ENCODE assay signal across 1 cellular context in genomic region chr5:160466889-160467554, GRCh38.
A peak's percentile ranks its signal among the peaks of the same experiment; 100 is the strongest.
TF ChIP-seq lines count a peak whose summit lies in the region.

No MANE protein-coding gene starts in this region.

TF ChIP-seq in HepG2, 621 proteins besides CTCF, POLR2A, EP300 and RAD21 (continued from another document and continues in another):
- TF ChIP-seq ZHX2 (IDR thresholded peaks at IDR 0.05; ENCODE audit: low read depth) (no peak), ZHX2 (CRISPR knock-in tag; IDR thresholded peaks at IDR 0.05; ENCODE audit: borderline replicate concordance) (no peak), STAT6 (CRISPR knock-in tag; IDR thresholded peaks at IDR 0.05; ENCODE audit: borderline replicate concordance) (no peak), ZNF3 (CRISPR knock-in tag; IDR thresholded peaks at IDR 0.05) (no peak), STAG1 (CRISPR knock-in tag; IDR thresholded peaks at IDR 0.05) (no peak), RELA (CRISPR knock-in tag; IDR thresholded peaks at IDR 0.05) (no peak), MAF1 (CRISPR knock-in tag; IDR thresholded peaks at IDR 0.05; ENCODE audit: borderline replicate concordance) (no peak), TFE3 (CRISPR knock-in tag; IDR thresholded peaks at IDR 0.05) (no peak), RERE (CRISPR knock-in tag; IDR thresholded peaks at IDR 0.05; ENCODE audit: low read depth) (peak; percentile 62; the same call in 1 of the 2 replicates), ZFP90 (CRISPR knock-in tag; IDR thresholded peaks at IDR 0.05; ENCODE audit: borderline replicate concordance) (no peak), ATF4 (CRISPR knock-in tag; IDR thresholded peaks at IDR 0.05) (no peak; a peak in 1 of 4 replicates), ZNF891 (CRISPR knock-in tag; IDR thresholded peaks at IDR 0.05) (no peak), HHEX (CRISPR knock-in tag; IDR thresholded peaks at IDR 0.05) (no peak), SMARCC2 (IDR thresholded peaks at IDR 0.05) (no peak), TIGD3 (CRISPR knock-in tag; IDR thresholded peaks at IDR 0.05; ENCODE audit: borderline replicate concordance) (no peak), ZNF124 (CRISPR knock-in tag; IDR thresholded peaks at IDR 0.05) (no peak), E2F5 (CRISPR knock-in tag; conservative IDR thresholded peaks at IDR 0.05) (no peak), ZFP91 (CRISPR knock-in tag; IDR thresholded peaks at IDR 0.05; ENCODE audit: borderline replicate concordance) (no peak), ZFAT (CRISPR knock-in tag; conservative IDR thresholded peaks at IDR 0.05) (no peak), PLRG1 (conservative IDR thresholded peaks at IDR 0.05) (no peak), ZNF280D (CRISPR knock-in tag; IDR thresholded peaks at IDR 0.05) (no peak), NBN (conservative IDR thresholded peaks at IDR 0.05) (no peak), ZNF33B (CRISPR knock-in tag; IDR thresholded peaks at IDR 0.05) (no peak), ZNF547 (CRISPR knock-in tag; IDR thresholded peaks at IDR 0.05) (no peak), HNRNPH1 (optimal IDR thresholded peaks at IDR 0.05; ENCODE audit: low read depth, low read length) (no peak), KAT8 (CRISPR knock-in tag; IDR thresholded peaks at IDR 0.05) (no peak), ZNF597 (CRISPR knock-in tag; IDR thresholded peaks at IDR 0.05) (no peak), RFX1 (IDR thresholded peaks at IDR 0.05) (no peak), CREM (IDR thresholded peaks at IDR 0.05) (no peak), CREM (CRISPR knock-in tag; IDR thresholded peaks at IDR 0.05) (no peak), SOX5 (CRISPR knock-in tag; IDR thresholded peaks at IDR 0.05; ENCODE audit: borderline replicate concordance) (peak; percentile 81; the same call in 1 of the 2 replicates)
